ENCODE assay signal across 7 cellular contexts in genomic region chr14:55051426-55052258, GRCh38.
DNase-seq lines count a peak whose midpoint lies in the region; ATAC-seq and TF ChIP-seq lines count a peak whose summit lies in the region.

Gene MAPK1IP1L, plus strand, starts transcription at chr14:55051647. Its CDS starts 10,037 bp downstream, at chr14:55061684.

- in situ Hi-C loops in astrocyte of the cerebellum (cut with HindIII; ENCODE audit: low sequenced_read_pairs), result no loop called here

- peak; percentile 99 for DNase-seq in NCI-H2029 (lab: John Stamatoyannopoulos, UW)
- peak; percentile 77 for DNase-seq in T-helper 22 cell (ENCODE audit: low read depth)
- peak; percentile 87 for DNase-seq in astrocyte of the cerebellum (ENCODE audit: low read depth)
- DNase-seq in hippocampal formation (lab: John Stamatoyannopoulos, UW), result peak; percentile 85 to 88
- peak; percentile 63 for DNase-seq in retinal pigment epithelial cell (ENCODE audit: low read depth)

- H3K4me3 ChIP-seq in astrocyte of the cerebellum (ENCODE audit: low read depth, low read length), result peak within 1 kb of the TSS; percentile 97
- peak within 1 kb of the TSS; percentile 94 for H3K4me3 ChIP-seq in retinal pigment epithelial cell (ENCODE audit: low read length)

- TF ChIP-seq POLR2A in GM18505 (IDR thresholded peaks at IDR 0.05; ENCODE audit: borderline replicate concordance, extremely low read depth, insufficient read depth, insufficient read length), result peak; percentile 99

- ATAC-seq in GM18505 (IDR thresholded peaks at IDR 0.05; ENCODE audit: unreplicated experiment), result peak; percentile 92
- ATAC-seq in HG02973 (IDR thresholded peaks at IDR 0.05; ENCODE audit: unreplicated experiment), result peak; percentile 83

- peak; percentile 99 for TF ChIP-seq CTCF in astrocyte of the cerebellum (IDR thresholded peaks at IDR 0.05; ENCODE audit: low read depth, low read length, missing control alignments)
- peak; percentile 88 for TF ChIP-seq CTCF in retinal pigment epithelial cell (conservative IDR thresholded peaks at IDR 0.05; ENCODE audit: low read depth, low read length)

Comparison
In these comparisons a context has a peak if more than half of its experiments do, and no peak if none do; other contexts are left out.
1. Peak in every context shown above with its lines: DNase-seq, ATAC-seq and H3K4me3 ChIP-seq.